1 cellular context compared by ENCODE assay signal in the genomic region with DNA sequence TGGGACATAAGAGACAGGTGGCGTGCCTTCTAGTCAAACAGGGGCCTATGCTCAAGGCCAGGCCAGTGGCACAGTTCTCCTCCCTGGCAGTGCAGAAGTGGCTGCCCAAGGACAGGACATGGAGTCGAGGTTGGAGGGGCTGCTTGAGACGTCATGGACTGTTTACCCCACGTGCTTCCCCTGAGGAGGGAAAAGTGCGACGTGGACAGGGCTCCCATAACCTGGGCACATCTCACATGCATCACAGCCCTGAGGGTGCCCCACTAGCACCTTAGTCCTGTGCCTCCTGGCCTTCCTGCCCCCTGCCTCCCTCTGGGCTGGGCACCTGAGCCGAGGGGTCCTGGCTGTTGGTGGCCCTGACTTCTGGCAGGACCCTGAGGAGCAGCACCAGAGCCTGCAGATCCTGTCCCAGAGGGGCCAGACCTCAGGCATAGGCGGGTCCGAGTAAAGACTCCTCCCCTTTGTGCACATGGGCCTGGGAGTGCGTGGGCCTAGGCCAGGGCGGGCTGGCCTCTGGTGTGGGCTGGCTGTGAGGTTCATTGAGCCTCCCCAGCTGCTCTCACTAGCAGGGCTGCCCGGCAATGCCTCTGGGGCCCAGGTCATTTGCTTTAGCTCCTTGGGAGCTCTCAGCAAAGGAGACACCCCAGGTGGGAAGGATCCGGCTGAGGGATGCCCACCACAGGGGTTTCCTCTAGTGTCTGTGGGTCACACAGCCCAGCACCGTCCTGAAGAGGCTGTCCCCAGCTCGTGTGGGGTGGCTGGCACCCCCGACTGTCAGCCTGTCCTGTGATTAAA.
TF ChIP-seq lines count a peak whose summit lies in the region.

No MANE protein-coding gene starts in this region.

TF ChIP-seq in K562, 482 proteins besides CTCF, POLR2A, EP300 and RAD21 (continued from another document):
- TF ChIP-seq, protein P1, sequence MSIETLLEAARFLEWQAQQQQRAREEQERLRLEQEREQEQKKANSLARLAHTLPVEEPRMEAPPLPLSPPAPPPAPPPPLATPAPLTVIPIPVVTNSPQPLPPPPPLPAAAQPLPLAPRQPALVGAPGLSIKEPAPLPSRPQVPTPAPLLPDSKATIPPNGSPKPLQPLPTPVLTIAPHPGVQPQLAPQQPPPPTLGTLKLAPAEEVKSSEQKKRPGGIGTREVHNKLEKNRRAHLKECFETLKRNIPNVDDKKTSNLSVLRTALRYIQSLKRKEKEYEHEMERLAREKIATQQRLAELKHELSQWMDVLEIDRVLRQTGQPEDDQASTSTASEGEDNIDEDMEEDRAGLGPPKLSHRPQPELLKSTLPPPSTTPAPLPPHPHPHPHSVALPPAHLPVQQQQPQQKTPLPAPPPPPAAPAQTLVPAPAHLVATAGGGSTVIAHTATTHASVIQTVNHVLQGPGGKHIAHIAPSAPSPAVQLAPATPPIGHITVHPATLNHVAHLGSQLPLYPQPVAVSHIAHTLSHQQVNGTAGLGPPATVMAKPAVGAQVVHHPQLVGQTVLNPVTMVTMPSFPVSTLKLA (conservative IDR thresholded peaks at IDR 0.05) = no peak
- TF ChIP-seq, protein P2, sequence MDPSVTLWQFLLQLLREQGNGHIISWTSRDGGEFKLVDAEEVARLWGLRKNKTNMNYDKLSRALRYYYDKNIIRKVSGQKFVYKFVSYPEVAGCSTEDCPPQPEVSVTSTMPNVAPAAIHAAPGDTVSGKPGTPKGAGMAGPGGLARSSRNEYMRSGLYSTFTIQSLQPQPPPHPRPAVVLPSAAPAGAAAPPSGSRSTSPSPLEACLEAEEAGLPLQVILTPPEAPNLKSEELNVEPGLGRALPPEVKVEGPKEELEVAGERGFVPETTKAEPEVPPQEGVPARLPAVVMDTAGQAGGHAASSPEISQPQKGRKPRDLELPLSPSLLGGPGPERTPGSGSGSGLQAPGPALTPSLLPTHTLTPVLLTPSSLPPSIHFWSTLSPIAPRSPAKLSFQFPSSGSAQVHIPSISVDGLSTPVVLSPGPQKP (CRISPR knock-in tag; IDR thresholded peaks at IDR 0.05) = no peak
- TF ChIP-seq CEBPG (CRISPR knock-in tag; IDR thresholded peaks at IDR 0.05) (no peak), CEBPG (tag; conservative IDR thresholded peaks at IDR 0.05 in 1 of 2, IDR thresholded peaks at IDR 0.05 in 1 of 2) (no peak), PTTG1 (tag; IDR thresholded peaks at IDR 0.05; ENCODE audit: low read depth) (no peak), KLF1 (tag; IDR thresholded peaks at IDR 0.05) (no peak), NONO (IDR thresholded peaks at IDR 0.05; ENCODE audit: low read depth in 2 of 2, low read length in 1 of 2) (no peak), ZNF408 (CRISPR knock-in tag; IDR thresholded peaks at IDR 0.05; ENCODE audit: low read depth) (no peak), FIP1L1 (IDR thresholded peaks at IDR 0.05; ENCODE audit: low read depth, low read length, poor library complexity, severe bottlenecking) (no peak), KDM4B (IDR thresholded peaks at IDR 0.05; ENCODE audit: borderline replicate concordance in 2 of 2, low read depth in 1 of 2) (no peak)
TF ChIP-seq in K562: peak in this region for 0.
